Comparison of ENCODE assay signal across 15 cellular contexts in the genomic region with DNA sequence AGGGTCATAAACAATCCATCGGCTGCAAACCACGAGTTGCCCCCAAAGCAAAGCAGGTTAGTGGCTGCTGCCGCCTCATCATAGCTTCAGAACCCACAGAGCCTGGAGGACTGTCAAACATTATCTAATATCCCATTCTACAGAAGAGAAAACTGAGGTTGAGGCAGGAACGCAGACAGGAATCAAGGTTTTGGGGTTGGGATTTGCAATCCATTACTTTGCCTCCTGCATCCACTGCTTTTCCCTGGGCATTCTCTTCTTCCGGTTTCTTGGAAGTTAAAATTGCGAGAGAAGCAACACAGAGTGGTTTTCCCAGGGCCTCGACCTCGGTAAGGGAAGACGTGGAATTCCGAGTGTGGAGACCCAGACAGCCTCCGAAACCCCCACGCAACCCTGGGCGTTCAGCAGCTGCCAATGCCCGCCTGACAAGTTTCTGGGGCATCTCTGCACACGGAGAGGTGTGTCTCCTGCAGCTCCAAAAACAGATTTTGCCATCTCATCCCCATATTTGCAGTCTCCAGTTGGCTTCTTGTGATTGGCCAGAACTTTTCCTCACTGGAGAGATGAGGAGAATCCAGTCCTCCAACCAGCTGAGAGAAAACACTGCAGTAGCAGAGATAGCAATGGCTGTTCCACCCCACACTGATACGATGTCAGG. TPM values are rescaled to one million over a fixed set of nuclear protein-coding genes. Genes with fewer than 3 reads are reported as not detected.
DNase-seq lines count a peak whose midpoint lies in the region; ATAC-seq and TF ChIP-seq lines count a peak whose summit lies in the region.
"Had no signal": no experiment of that assay in that cellular context is flagged by ENCODE, and none has a peak within 500 bp of the region (broad histone marks: within the 10 kb centered on the region; RNA-seq: fewer than 3 reads in every experiment).

No MANE protein-coding gene starts in this region.

- no peaks in the 10 kb centered on the region for H3K27me3 ChIP-seq in HCT116 (ENCODE audit: insufficient read depth, low read length)
- H3K27me3 ChIP-seq: Peyer's patch had no signal

- peak overlapping the region; percentile 72 for H3K4me2 ChIP-seq in HCT116 (ENCODE audit: low read length)

- no peak overlapping the region for H3K9ac ChIP-seq in HCT116 (ENCODE audit: low read length)

- no peak for TF ChIP-seq POLR2A in HCT116 (IDR thresholded peaks at IDR 0.05; ENCODE audit: borderline replicate concordance, extremely low read depth, insufficient read depth, insufficient read length)

- RAD21 ChIA-PET in HCT116 (lab: Charles Lee; ENCODE audit: low non-redundant PET in 1 of 2, low total read pairs in 2 of 2, uncharacterized antibody in 2 of 2, unreplicated experiment in 2 of 2): no interaction called here

- no peaks in the 10 kb centered on the region for H3K36me3 ChIP-seq in HCT116 (ENCODE audit: control insufficient read depth in 1 of 2, insufficient read depth in 2 of 2, low read length in 2 of 2)
- H3K36me3 ChIP-seq: Peyer's patch had no signal

- no peaks in the 10 kb centered on the region for H3K79me2 ChIP-seq in HCT116 (ENCODE audit: insufficient read depth, low read length)

- DNase-seq in Ammon's horn (ENCODE audit: low spot score): peak; percentile 64
- no peak for DNase-seq in HCT116 (ENCODE audit: low read depth, low spot score)
- no peak for DNase-seq in NCI-H2227 (lab: John Stamatoyannopoulos, UW; ENCODE audit: unreplicated experiment)
- DNase-seq in UCSD-AML1 (lab: John Stamatoyannopoulos, UW; ENCODE audit: unreplicated experiment): no peak
- DNase-seq in COR-L47 (lab: John Stamatoyannopoulos, UW): no peak
- no peak for DNase-seq in MV-4-11 (lab: John Stamatoyannopoulos, UW)
- DNase-seq: activated CD4-positive, alpha-beta T cell treated with anti-CD3 and anti-CD28 coated beads for 36 hours; activated T-cell treated with anti-CD3 and anti-CD28 coated beads, Interleukin-2, amount 50 U/mL, for 4 hours; DND-41; Peyer's patch; T-helper 1 cell had no signal

- H3K27ac Mint-ChIP-seq in brain: peak overlapping the region in 2 of 5 experiments; percentile 88 to 94
- peak overlapping the region in 1 of 3 experiments; percentile 43 for H3K27ac Mint-ChIP-seq in nephron
- H3K27ac Mint-ChIP-seq: activated CD4-positive, alpha-beta T cell treated with anti-CD3 and anti-CD28 coated beads for 36 hours; stimulated activated naive CD8-positive, alpha-beta T cell treated with anti-CD3 and anti-CD28 coated beads, Interleukin-15, Interleukin-2, amounts not matched to agents 100 ng/mL and 50 ng/mL, for 24 hours had no signal

- no TSS peak for BruUV-seq in HCT116 (replicated peaks; lab: Mats Ljungman, UMichigan)

- H3K27ac ChIP-seq in HCT116 (ENCODE audit: low read depth, low read length): no peak overlapping the region
- H3K27ac ChIP-seq: HL-60, Peyer's patch had no signal

- POLR2A ChIA-PET in HCT116 (lab: Charles Lee): no interaction called here

- H3K4me1 ChIP-seq in HCT116 (ENCODE audit: control insufficient read depth in 1 of 2, insufficient read depth in 2 of 2, low read length in 2 of 2): peaks cover 0 to 6% of the 10 kb centered on the region in 2 experiments; a peak in 1 of 4 replicates

- no peaks in the 10 kb centered on the region for H4K20me1 ChIP-seq in HCT116 (ENCODE audit: insufficient read depth)

- H2AFZ ChIP-seq in HCT116 (ENCODE audit: low read depth, low read length, poor library complexity, severe bottlenecking): peak overlapping the region; percentile 2

- CTCF ChIA-PET in HCT116 (lab: Charles Lee): no interaction called here

- TF ChIP-seq CTCF in HCT116 (IDR thresholded peaks at IDR 0.05 in 2 of 3, conservative IDR thresholded peaks at IDR 0.05 in 1 of 3; ENCODE audit: borderline replicate concordance in 1 of 3, insufficient read depth in 1 of 3, low read depth in 2 of 3, low read length in 2 of 3): no peak
- TF ChIP-seq CTCF in brain (conservative IDR thresholded peaks at IDR 0.05): no peak
- TF ChIP-seq CTCF in nephron (IDR thresholded peaks at IDR 0.05; ENCODE audit: unreplicated experiment in 3 of 3): no peak

- H3K9me3 Mint-ChIP-seq in brain (no peaks in the 10 kb centered on the region), nephron (peaks cover 2% of the 10 kb centered on the region)

- peaks cover 15% of the 10 kb centered on the region for H3K4me1 Mint-ChIP-seq in brain
- H3K4me1 Mint-ChIP-seq in nephron: peaks cover 19% of the 10 kb centered on the region

- intact Hi-C loops in HCT116 (cut with micrococcal nuclease): no loop called here

- H3K4me3 ChIP-seq in HCT116 (replicated peaks in 1 of 2; ENCODE audit: low read depth in 1 of 2, low read length in 2 of 2): 0 out of 4 replicates have a peak overlapping the region, but pooled peaks of 1 of the 2 experiments have one; percentile 47

- TF ChIP-seq RAD21 in HCT116 (IDR thresholded peaks at IDR 0.05; ENCODE audit: low read depth): no peak

- no peak for ATAC-seq in HCT116

- no peaks in the 10 kb centered on the region for H3K9me2 ChIP-seq in HCT116 (ENCODE audit: insufficient read depth)

- H3K27me3 Mint-ChIP-seq in brain (peaks cover 14% of the 10 kb centered on the region), nephron (ENCODE audit: low read depth) (peaks cover 12% of the 10 kb centered on the region)

- no peaks in the 10 kb centered on the region for H3K9me3 ChIP-seq in HCT116 (ENCODE audit: control insufficient read depth in 1 of 2, insufficient read depth in 1 of 2, low read depth in 1 of 2, low read length in 2 of 2)
- H3K9me3 ChIP-seq: Peyer's patch had no signal

- H3K36me3 Mint-ChIP-seq in brain (no peaks in the 10 kb centered on the region), nephron (ENCODE audit: low read depth) (no peaks in the 10 kb centered on the region)

- peak overlapping the region in 3 of 5 experiments; percentile 80 to 84 (median 81) for H3K4me3 Mint-ChIP-seq in brain
- peak overlapping the region; percentile 81 to 87 (median 84) for H3K4me3 Mint-ChIP-seq in nephron

TF ChIP-seq in HCT116, 20 proteins besides CTCF, POLR2A, EP300 and RAD21 (continues in another document):
- no peak for TF ChIP-seq SP1 (IDR thresholded peaks at IDR 0.05; ENCODE audit: low read depth)
- no peak for TF ChIP-seq EZH2 (IDR thresholded peaks at IDR 0.05)
- TF ChIP-seq FOSL1 (IDR thresholded peaks at IDR 0.05; ENCODE audit: low read depth): no peak
- TF ChIP-seq EZH2phosphoT487 (IDR thresholded peaks at IDR 0.05; ENCODE audit: borderline replicate concordance): no peak
- no peak for TF ChIP-seq ELF1 (IDR thresholded peaks at IDR 0.05; ENCODE audit: borderline replicate concordance, low read depth)
- TF ChIP-seq CEBPB (IDR thresholded peaks at IDR 0.05; ENCODE audit: low read depth): no peak
- TF ChIP-seq, protein P1, sequence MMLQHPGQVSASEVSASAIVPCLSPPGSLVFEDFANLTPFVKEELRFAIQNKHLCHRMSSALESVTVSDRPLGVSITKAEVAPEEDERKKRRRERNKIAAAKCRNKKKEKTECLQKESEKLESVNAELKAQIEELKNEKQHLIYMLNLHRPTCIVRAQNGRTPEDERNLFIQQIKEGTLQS (IDR thresholded peaks at IDR 0.05): no peak
- TF ChIP-seq, protein P2, sequence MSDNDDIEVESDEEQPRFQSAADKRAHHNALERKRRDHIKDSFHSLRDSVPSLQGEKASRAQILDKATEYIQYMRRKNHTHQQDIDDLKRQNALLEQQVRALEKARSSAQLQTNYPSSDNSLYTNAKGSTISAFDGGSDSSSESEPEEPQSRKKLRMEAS (IDR thresholded peaks at IDR 0.05): no peak
- TF ChIP-seq EGR1 (IDR thresholded peaks at IDR 0.05; ENCODE audit: low read depth): no peak
- no peak for TF ChIP-seq POLR2AphosphoS5 (IDR thresholded peaks at IDR 0.05; ENCODE audit: low read depth, low read length)
- TF ChIP-seq TCF7L2 (IDR thresholded peaks at IDR 0.05; ENCODE audit: borderline replicate concordance, extremely low read depth, insufficient read depth, insufficient read length): no peak
- TF ChIP-seq SIN3A (IDR thresholded peaks at IDR 0.05; ENCODE audit: low read depth): no peak
- TF ChIP-seq ZBTB33 (IDR thresholded peaks at IDR 0.05; ENCODE audit: extremely low read depth, insufficient replicate concordance, low read length): no peak

RNA-seq across cellular contexts. Expression of gene SNAP25, which starts 45.5 kb away (rescaled TPM):
- 0.39 TPM for total RNA-seq in HCT116 (2021; ENCODE audit: unreplicated experiment)
- 0.04 and 0.18 TPM in 2 replicates for polyA plus RNA-seq in HCT116 (2012)
- 237 TPM for polyA plus RNA-seq in brain (ENCODE audit: insufficient read depth, low read depth, low replicate concordance)
